9 cellular contexts compared by ENCODE assay signal in the genomic region with DNA sequence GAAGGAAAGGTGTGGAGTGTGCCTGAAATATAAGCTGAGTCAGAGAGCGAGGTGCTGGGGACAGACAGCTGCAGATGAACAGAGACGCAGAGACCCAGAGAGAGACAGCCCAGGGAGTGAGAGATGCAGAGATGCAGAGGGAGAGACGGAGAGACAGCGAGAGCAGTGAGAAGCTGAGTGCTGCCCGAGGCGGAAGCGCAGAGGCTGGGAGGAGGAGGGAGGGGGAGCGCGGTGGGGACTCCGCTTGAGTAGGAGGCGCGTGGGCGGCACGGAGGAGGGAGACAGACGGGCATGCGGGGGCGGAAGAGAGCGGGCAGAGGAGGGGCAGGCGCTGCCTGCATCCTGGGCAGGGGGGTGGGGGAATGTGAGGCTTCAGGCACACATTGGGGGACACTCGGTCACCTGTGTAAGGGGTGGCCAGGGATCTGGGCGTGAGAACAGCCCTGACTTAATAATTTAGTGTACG. TPM values are rescaled to one million over a fixed set of nuclear protein-coding genes. Genes with fewer than 3 reads are reported as not detected.
A peak's percentile ranks its signal among the peaks of the same experiment; 100 is the strongest.
DNase-seq lines count a peak whose midpoint lies in the region; ATAC-seq and TF ChIP-seq lines count a peak whose summit lies in the region.
"Had no signal": no experiment of that assay in that cellular context is flagged by ENCODE, and none has a peak within 500 bp of the region (broad histone marks: within the 10 kb centered on the region; RNA-seq: fewer than 3 reads in every experiment).

No MANE protein-coding gene starts in this region.

- no peak overlapping the region for H3K27ac Mint-ChIP-seq in activated CD8-positive, alpha-beta T cell treated with anti-CD3 and anti-CD28 coated beads for 36 hours

- H3K4me3 ChIP-seq in fibroblast of villous mesenchyme (ENCODE audit: low read depth, low read length), result no peak overlapping the region

- intact Hi-C loops in activated CD8-positive, alpha-beta T cell treated with anti-CD3 and anti-CD28 coated beads for 36 hours (cut with micrococcal nuclease), result no loop called here

- no peak overlapping the region for H3K4me3 Mint-ChIP-seq in activated CD8-positive, alpha-beta T cell treated with anti-CD3 and anti-CD28 coated beads for 36 hours

- no peak for ATAC-seq in activated CD8-positive, alpha-beta T cell treated with anti-CD3 and anti-CD28 coated beads for 36 hours
- ATAC-seq in GM18861 (IDR thresholded peaks at IDR 0.05; ENCODE audit: unreplicated experiment), result no peak
- no peak for ATAC-seq in HG02981 (IDR thresholded peaks at IDR 0.05; ENCODE audit: unreplicated experiment)

- H3K27me3 Mint-ChIP-seq in activated CD8-positive, alpha-beta T cell treated with anti-CD3 and anti-CD28 coated beads for 36 hours, result peaks cover 61% of the 10 kb centered on the region

- peaks cover 4% of the 10 kb centered on the region for H3K36me3 Mint-ChIP-seq in activated CD8-positive, alpha-beta T cell treated with anti-CD3 and anti-CD28 coated beads for 36 hours (ENCODE audit: low read depth)
- H3K36me3 Mint-ChIP-seq: IgD-negative memory B cell had no signal

- H3K9me3 Mint-ChIP-seq in activated CD8-positive, alpha-beta T cell treated with anti-CD3 and anti-CD28 coated beads for 36 hours, result peaks cover 4% of the 10 kb centered on the region

- TF ChIP-seq CTCF in activated CD8-positive, alpha-beta T cell treated with anti-CD3 and anti-CD28 coated beads for 36 hours (IDR thresholded peaks at IDR 0.05), result no peak
- no peak for TF ChIP-seq CTCF in fibroblast of villous mesenchyme (IDR thresholded peaks at IDR 0.05; ENCODE audit: insufficient read depth, low read depth, low read length)

- CTCF ChIA-PET in activated CD8-positive, alpha-beta T cell treated with anti-CD3 and anti-CD28 coated beads for 36 hours (lab: Charles Lee), result interaction anchor here (0.6 to 2.6 kb wide), 7 partner anchors 9 to 69 kb away, joined by 3 to 20 read pairs (median 6); a partner anchor contains a TSS

- POLR2A ChIA-PET in activated CD8-positive, alpha-beta T cell treated with anti-CD3 and anti-CD28 coated beads for 36 hours (lab: Charles Lee), result no interaction called here

- peak; percentile 32 for DNase-seq in EL
- peak; percentile 59 for DNase-seq in NCI-H2171 (lab: John Stamatoyannopoulos, UW)
- DNase-seq in activated CD8-positive, alpha-beta T cell treated with anti-CD3 and anti-CD28 coated beads for 36 hours, result peak; percentile 51
- peak; percentile 30 for DNase-seq in fibroblast of villous mesenchyme (ENCODE audit: low read depth)
- peak; percentile 54 for DNase-seq in stimulated activated CD4-positive, alpha-beta T cell treated with anti-CD3 and anti-CD28 coated beads, Interleukin-15, amount 100 ng/mL, for 24 hours
- DNase-seq in inferior parietal cortex (ENCODE audit: extremely low spot score), result no peak

- H3K4me1 Mint-ChIP-seq in activated CD8-positive, alpha-beta T cell treated with anti-CD3 and anti-CD28 coated beads for 36 hours (ENCODE audit: low read depth), result peaks cover 40% of the 10 kb centered on the region

RNA-seq across cellular contexts. Expression of a gene that starts 25.7 kb away (rescaled TPM):
- total RNA-seq in activated CD8-positive, alpha-beta T cell treated with anti-CD3 and anti-CD28 coated beads for 36 hours, result under 1 TPM; 0.18 to 0.43 TPM
- total RNA-seq in fibroblast of villous mesenchyme, result not detected in 2 replicates

RNA-seq across cellular contexts. Expression of a gene that starts 26.6 kb away (rescaled TPM):
- not detected for total RNA-seq in activated CD8-positive, alpha-beta T cell treated with anti-CD3 and anti-CD28 coated beads for 36 hours
- 38.0 and 60.6 TPM in 2 replicates for total RNA-seq in fibroblast of villous mesenchyme

RNA-seq across cellular contexts. Expression of a gene that starts 38.0 kb away (rescaled TPM):
- 10 to 100 TPM; 10.4 to 11.0 TPM for total RNA-seq in activated CD8-positive, alpha-beta T cell treated with anti-CD3 and anti-CD28 coated beads for 36 hours
- 2.6 and 3.9 TPM in 2 replicates for total RNA-seq in fibroblast of villous mesenchyme

Comparison
In these comparisons a context has a peak if more than half of its experiments do, and no peak if none do; other contexts are left out.
1. RNA of a gene that starts 26.6 kb away (total RNA-seq): 38.0 to 60.6 TPM in fibroblast of villous mesenchyme; not detected in activated CD8-positive, alpha-beta T cell treated with anti-CD3 and anti-CD28 coated beads for 36 hours; every median in the first group is over 10 times any median in the second.